8 cellular contexts compared by ENCODE assay signal in genomic region chr7:24572421-24573007, GRCh38. TPM values are rescaled to one million over a fixed set of nuclear protein-coding genes. Genes with fewer than 3 reads are reported as not detected.
DNase-seq lines count a peak whose midpoint lies in the region; ATAC-seq and TF ChIP-seq lines count a peak whose summit lies in the region.

No MANE protein-coding gene starts in this region.

- H3K27me3 ChIP-seq in SJSA1 (replicated peaks) (peaks cover 24% of the 10 kb centered on the region), body of pancreas (no peaks in the 10 kb centered on the region)

- H3K9me3 ChIP-seq in SJSA1 (replicated peaks) = no peaks in the 10 kb centered on the region
- H3K9me3 ChIP-seq in body of pancreas = no peaks in the 10 kb centered on the region

- TF ChIP-seq POLR2A in body of pancreas (IDR thresholded peaks at IDR 0.05) = no peak

- CTCF ChIA-PET in HEK293T (lab: Yijun Ruan, JAX) = interaction anchor here (0.6 kb wide), 1 partner anchor 9 kb away, joined by 3 read pairs; no protein-coding TSS in a partner anchor

- 0 to 1% methylated on average over 15 of the region's 15 CpGs for WGBS in body of pancreas, 2 donors

- ATAC-seq in body of pancreas (peak; percentile 57), sciatic nerve (peak; percentile 63)

- peak in 8 of 14 donors; percentile 8 to 73 (median 54) for DNase-seq in C1 segment of cervical spinal cord (lab: John Stamatoyannopoulos, UW)
- DNase-seq in HEK293T (ENCODE audit: extremely low spot score) = peak; percentile 18
- peak in 1 of 2 experiments; percentile 50 for DNase-seq in SJSA1 (ENCODE audit: low read depth in 1 of 2, low spot score in 2 of 2)
- DNase-seq in body of pancreas = peak; percentile 58 to 67 (median 64)
- peak; percentile 59 for DNase-seq in sciatic nerve (ENCODE audit: low spot score)
- DNase-seq in NK-92 (lab: John Stamatoyannopoulos, UW; ENCODE audit: unreplicated experiment) = no peak
- no peak for DNase-seq in COR-L47 (lab: John Stamatoyannopoulos, UW)

- POLR2A ChIA-PET in HEK293T (lab: Yijun Ruan, JAX) = interaction anchor here (0.7 kb wide), 1 partner anchor 20 kb away, joined by 3 read pairs; no protein-coding TSS in a partner anchor

- H3K4me3 ChIP-seq in SJSA1 = peak overlapping the region; percentile 79
- peak overlapping the region; percentile 23 to 45 for H3K4me3 ChIP-seq in body of pancreas
- H3K4me3 ChIP-seq in iPS-11a (ENCODE audit: low read depth, low read length) = peak overlapping the region; percentile 47

- no peak for TF ChIP-seq CTCF in body of pancreas (IDR thresholded peaks at IDR 0.05)

- intact Hi-C loops in body of pancreas (cut with DNase I) (loop anchor here (10.0 kb wide), 1 partner anchor 92 kb away; no protein-coding TSS in a partner anchor), sciatic nerve (cut with DNase I) (no loop called here)

- H3K27ac ChIP-seq in SJSA1 (no peak overlapping the region), body of pancreas (peak overlapping the region; percentile 84 to 90 (median 88))

- H3K36me3 ChIP-seq in SJSA1 = no peaks in the 10 kb centered on the region
- H3K36me3 ChIP-seq in body of pancreas (replicated peaks in 1 of 2; ENCODE audit: insufficient read depth in 1 of 2, low read depth in 2 of 2) = no peaks in the 10 kb centered on the region

- peaks cover 16% of the 10 kb centered on the region for H3K4me1 ChIP-seq in SJSA1 (replicated peaks)
- H3K4me1 ChIP-seq in body of pancreas = peaks cover 37% of the 10 kb centered on the region

TF ChIP-seq in HEK293T, 16 proteins besides CTCF, POLR2A, EP300 and RAD21:
- TF ChIP-seq HDGF (IDR thresholded peaks at IDR 0.05; ENCODE audit: borderline replicate concordance) (no peak), NFRKB (IDR thresholded peaks at IDR 0.05) (no peak), L3MBTL2 (conservative IDR thresholded peaks at IDR 0.05) (no peak), ELF4 (IDR thresholded peaks at IDR 0.05) (no peak)
- TF ChIP-seq, protein P1, sequence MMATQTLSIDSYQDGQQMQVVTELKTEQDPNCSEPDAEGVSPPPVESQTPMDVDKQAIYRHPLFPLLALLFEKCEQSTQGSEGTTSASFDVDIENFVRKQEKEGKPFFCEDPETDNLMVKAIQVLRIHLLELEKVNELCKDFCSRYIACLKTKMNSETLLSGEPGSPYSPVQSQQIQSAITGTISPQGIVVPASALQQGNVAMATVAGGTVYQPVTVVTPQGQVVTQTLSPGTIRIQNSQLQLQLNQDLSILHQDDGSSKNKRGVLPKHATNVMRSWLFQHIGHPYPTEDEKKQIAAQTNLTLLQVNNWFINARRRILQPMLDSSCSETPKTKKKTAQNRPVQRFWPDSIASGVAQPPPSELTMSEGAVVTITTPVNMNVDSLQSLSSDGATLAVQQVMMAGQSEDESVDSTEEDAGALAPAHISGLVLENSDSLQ (IDR thresholded peaks at IDR 0.05) = no peak; the same call in 1 of the 2 replicates

RNA-seq across cellular contexts. Expression of gene PALS2, which starts 0.7 kb away (rescaled TPM):
- 9.9 and 12.9 TPM in 2 replicates for total RNA-seq in SJSA1 (2014; rRNA removed; shearing (Covaris generic))
- total RNA-seq in body of pancreas (10 to 100 TPM; 11.7 to 17.1 TPM), sciatic nerve (177 TPM)

Comparison
In these comparisons a context has a peak if more than half of its experiments do, and no peak if none do; other contexts are left out.
1. DNase-seq: peak in C1 segment of cervical spinal cord (8 of 14), HEK293T (single experiment), body of pancreas (4 of 4) and sciatic nerve (single experiment); none in NK-92 (single experiment) and COR-L47 (single experiment).
2. Peak in every context shown above with its lines, with median percentiles within 50 percentile points of each other: H3K4me3 ChIP-seq.